1 cellular context compared by ENCODE assay signal in the genomic region with DNA sequence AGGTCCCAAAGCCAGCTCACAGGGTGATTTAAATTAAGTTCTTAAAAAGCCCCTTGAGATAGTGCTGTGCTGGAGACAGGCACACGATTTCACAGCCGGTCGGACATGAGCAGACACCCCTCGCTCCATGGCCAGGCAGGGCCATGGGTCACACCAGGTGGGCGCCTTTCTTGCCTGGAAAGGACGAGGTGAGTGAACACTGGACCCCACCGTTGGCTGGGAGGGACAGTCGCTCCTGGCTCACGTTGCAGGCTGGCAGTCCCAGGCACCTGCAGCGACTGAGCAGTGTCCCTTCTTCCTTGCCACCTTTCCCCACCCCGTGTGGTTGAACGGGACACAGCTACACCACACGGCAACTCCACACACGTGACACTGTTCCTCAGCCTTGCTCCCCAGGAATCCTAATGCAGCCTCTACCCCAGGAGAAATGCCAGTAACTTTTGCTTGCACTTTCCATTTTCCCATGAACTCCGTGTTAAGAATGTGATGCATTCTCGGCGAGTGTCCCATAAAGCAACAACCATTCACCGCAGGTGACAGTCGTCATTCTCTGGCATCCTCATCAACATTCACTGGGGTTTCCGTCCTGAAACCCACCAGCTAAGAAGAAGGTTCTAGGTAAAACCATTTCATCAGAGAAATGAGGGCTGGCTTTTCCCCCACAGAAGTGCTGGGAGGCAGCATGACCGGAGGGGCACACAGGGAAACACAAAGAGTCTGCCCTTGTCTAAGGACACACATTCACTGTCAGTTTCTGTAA.
TF ChIP-seq lines count a peak whose summit lies in the region.

No MANE protein-coding gene starts in this region.

TF ChIP-seq in H1, 55 proteins besides CTCF, POLR2A, EP300 and RAD21:
- no peak for TF ChIP-seq SUZ12 (IDR thresholded peaks at IDR 0.05; ENCODE audit: low read length)
- TF ChIP-seq HDAC2 (IDR thresholded peaks at IDR 0.05; ENCODE audit: borderline replicate concordance in 1 of 2, low read depth in 2 of 2, low read length in 2 of 2), result no peak
- TF ChIP-seq CTBP2 (IDR thresholded peaks at IDR 0.05; ENCODE audit: borderline replicate concordance, insufficient read depth, insufficient read length, low read length), result no peak
- no peak for TF ChIP-seq POU5F1 (IDR thresholded peaks at IDR 0.05; ENCODE audit: low read depth, low read length)
- TF ChIP-seq TAF7 (optimal IDR thresholded peaks at IDR 0.05; ENCODE audit: borderline replicate concordance, low read depth, low read length), result no peak
- TF ChIP-seq, protein P1, sequence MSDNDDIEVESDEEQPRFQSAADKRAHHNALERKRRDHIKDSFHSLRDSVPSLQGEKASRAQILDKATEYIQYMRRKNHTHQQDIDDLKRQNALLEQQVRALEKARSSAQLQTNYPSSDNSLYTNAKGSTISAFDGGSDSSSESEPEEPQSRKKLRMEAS (IDR thresholded peaks at IDR 0.05), result no peak
- no peak for TF ChIP-seq TEAD4 (IDR thresholded peaks at IDR 0.05; ENCODE audit: low read depth, low read length)
